1 cellular context compared by ENCODE assay signal in the genomic region with DNA sequence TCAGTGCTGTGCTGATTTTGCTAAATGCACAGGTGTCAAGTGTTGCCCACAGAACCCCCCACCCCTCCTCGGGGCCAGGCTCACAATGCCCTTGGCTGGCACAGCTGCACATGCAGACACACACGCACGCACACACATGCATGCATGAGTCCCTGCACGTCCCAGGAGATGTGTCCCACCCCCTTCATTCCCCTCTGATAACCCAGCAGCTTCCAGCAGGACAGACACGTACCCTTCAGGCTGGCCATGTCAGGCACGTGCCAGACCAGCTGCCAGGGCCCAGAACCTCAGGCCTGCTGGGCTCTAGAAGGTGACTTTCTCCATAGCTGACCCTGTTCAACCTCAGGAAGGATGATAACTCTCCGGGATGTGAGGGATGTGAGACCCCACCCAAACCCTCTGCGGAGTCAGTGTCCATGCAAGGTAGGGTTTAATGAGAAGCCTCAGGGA.
TF ChIP-seq lines count a peak whose summit lies in the region.

No MANE protein-coding gene starts in this region.

TF ChIP-seq in K562, 482 proteins besides CTCF, POLR2A, EP300 and RAD21:
- TF ChIP-seq, protein P1, sequence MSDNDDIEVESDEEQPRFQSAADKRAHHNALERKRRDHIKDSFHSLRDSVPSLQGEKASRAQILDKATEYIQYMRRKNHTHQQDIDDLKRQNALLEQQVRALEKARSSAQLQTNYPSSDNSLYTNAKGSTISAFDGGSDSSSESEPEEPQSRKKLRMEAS (CRISPR knock-in tag; IDR thresholded peaks at IDR 0.05): peak; percentile 27; the same call in 1 of the 2 replicates
- TF ChIP-seq, protein P2, sequence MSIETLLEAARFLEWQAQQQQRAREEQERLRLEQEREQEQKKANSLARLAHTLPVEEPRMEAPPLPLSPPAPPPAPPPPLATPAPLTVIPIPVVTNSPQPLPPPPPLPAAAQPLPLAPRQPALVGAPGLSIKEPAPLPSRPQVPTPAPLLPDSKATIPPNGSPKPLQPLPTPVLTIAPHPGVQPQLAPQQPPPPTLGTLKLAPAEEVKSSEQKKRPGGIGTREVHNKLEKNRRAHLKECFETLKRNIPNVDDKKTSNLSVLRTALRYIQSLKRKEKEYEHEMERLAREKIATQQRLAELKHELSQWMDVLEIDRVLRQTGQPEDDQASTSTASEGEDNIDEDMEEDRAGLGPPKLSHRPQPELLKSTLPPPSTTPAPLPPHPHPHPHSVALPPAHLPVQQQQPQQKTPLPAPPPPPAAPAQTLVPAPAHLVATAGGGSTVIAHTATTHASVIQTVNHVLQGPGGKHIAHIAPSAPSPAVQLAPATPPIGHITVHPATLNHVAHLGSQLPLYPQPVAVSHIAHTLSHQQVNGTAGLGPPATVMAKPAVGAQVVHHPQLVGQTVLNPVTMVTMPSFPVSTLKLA (conservative IDR thresholded peaks at IDR 0.05): no peak
